In the genomic region with DNA sequence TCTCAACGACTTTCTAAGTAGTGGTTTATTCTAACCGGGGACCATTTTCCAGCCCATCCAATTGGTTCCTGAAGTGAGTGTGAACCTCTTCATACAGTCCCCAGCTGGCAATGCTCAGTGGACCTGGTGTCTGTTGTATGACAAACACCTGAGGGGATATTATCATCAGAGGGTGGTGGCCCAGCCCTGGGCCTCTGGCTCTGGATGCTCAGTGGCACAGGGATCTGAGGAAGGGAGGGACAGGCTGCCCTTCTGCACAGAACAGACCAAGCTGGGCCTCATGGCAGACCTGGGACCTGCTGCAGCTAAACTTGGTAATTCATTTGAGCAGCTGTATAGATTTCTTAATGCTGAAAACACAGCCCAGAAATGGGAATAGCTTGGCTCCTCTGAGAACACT, we compare ENCODE assay signal across 10 cellular contexts.
"Had no signal": no experiment of that assay in that cellular context is flagged by ENCODE, and none has a peak within 500 bp of the region (broad histone marks: within the 10 kb centered on the region; RNA-seq: fewer than 3 reads in every experiment).

No MANE protein-coding gene starts in this region.

- DNase-seq: GM23248, GOT3, H7, H9, HCEC 1CT, HFFc6 had no signal

- H3K4me3 ChIP-seq: GM23248, GM23338, HAP-1 had no signal

- H3K27ac ChIP-seq: GM23248 had no signal

- H3K36me3 ChIP-seq: HAP-1 had no signal

- H3K9me3 ChIP-seq: HAP-1 had no signal

- FAIRE-seq: H1 had no signal

- ATAC-seq: HCT116 had no signal
